Comparison of ENCODE assay signal across 28 cellular contexts in genomic region chr21:45448283-45448809, GRCh38.
"Had no signal": no experiment of that assay in that cellular context is flagged by ENCODE, and none has a peak within 500 bp of the region (broad histone marks: within the 10 kb centered on the region; RNA-seq: fewer than 3 reads in every experiment).

No MANE protein-coding gene starts in this region.

- H3K27me3 ChIP-seq: pancreas, sigmoid colon, suprapubic skin, tibial artery had no signal

- H3K27ac Mint-ChIP-seq: activated CD8-positive, alpha-beta T cell treated with anti-CD3 and anti-CD28 coated beads for 36 hours; activated T-helper 17 cell treated with anti-CD3 and anti-CD28 coated beads, Interleukin-2, amount 50 U/mL, for 72 hours; natural killer cell treated with Interleukin-12 subunit alpha and Interleukin-12 subunit beta and Interleukin-15 and Interleukin-18, amount 100 ng/mL, for 72 hours had no signal

- H3K4me1 Mint-ChIP-seq: central memory CD8-positive, alpha-beta T cell had no signal

- H3K9me3 Mint-ChIP-seq: activated T-cell treated with anti-CD3 and anti-CD28 coated beads, Interleukin-2, amount 50 U/mL, for 4 hours; activated T-helper 17 cell treated with anti-CD3 and anti-CD28 coated beads, Interleukin-2, amount 50 U/mL, for 72 hours; central memory CD8-positive, alpha-beta T cell had no signal

- ATAC-seq: activated CD8-positive, alpha-beta T cell treated with anti-CD3 and anti-CD28 coated beads for 36 hours; activated T-cell treated with anti-CD3 and anti-CD28 coated beads, Interleukin-2, amount 50 U/mL, for 4 hours; activated T-helper 17 cell treated with anti-CD3 and anti-CD28 coated beads, Interleukin-2, amount 50 U/mL, for 72 hours; natural killer cell treated with Interleukin-12 subunit alpha and Interleukin-12 subunit beta and Interleukin-15 and Interleukin-18, amount 100 ng/mL, for 72 hours; pancreas had no signal

- DNase-seq: activated CD4-positive, alpha-beta T cell treated with anti-CD3 and anti-CD28 coated beads for 1 hour; activated CD4-positive, alpha-beta T cell treated with anti-CD3 and anti-CD28 coated beads, Interleukin-2, amount 50 U/mL, for 1 hour; activated CD8-positive, alpha-beta T cell treated with anti-CD3 and anti-CD28 coated beads for 36 hours; activated gamma-delta T cell treated with Interleukin-2 at 50 U/mL for 16 hours; activated naive CD4-positive, alpha-beta T cell treated with anti-CD3 and anti-CD28 coated beads, Interleukin-2, amount 50 U/mL, for 16 hours; activated T-cell treated with anti-CD3 and anti-CD28 coated beads, Interleukin-2, amount 50 U/mL, for 4 hours; amniotic stem cell; effector CD8-positive, alpha-beta T cell; left ventricle myocardium inferior; retina; sigmoid colon; small intestine; stimulated activated CD4-positive, alpha-beta T cell treated with anti-CD3 and anti-CD28 coated beads, Interleukin-1b, Interleukin-23, amount 100 ng/mL, for 48 hours; stimulated activated naive CD4-positive, alpha-beta T cell; SW 1271; T-helper 2 cell; tibial artery had no signal

- H3K27ac ChIP-seq: epithelial cell of prostate, left ventricle myocardium inferior, pancreas, sigmoid colon, suprapubic skin, tibial artery had no signal

- FAIRE-seq: colon, endometrium, frontal cortex, islet of Langerhans, pancreas, small intestine had no signal

- H3K4me3 Mint-ChIP-seq: activated CD8-positive, alpha-beta T cell treated with anti-CD3 and anti-CD28 coated beads for 36 hours; activated T-cell treated with anti-CD3 and anti-CD28 coated beads, Interleukin-2, amount 50 U/mL, for 4 hours; activated T-helper 17 cell treated with anti-CD3 and anti-CD28 coated beads, Interleukin-2, amount 50 U/mL, for 72 hours; central memory CD8-positive, alpha-beta T cell; natural killer cell treated with Interleukin-12 subunit alpha and Interleukin-12 subunit beta and Interleukin-15 and Interleukin-18, amount 100 ng/mL, for 72 hours had no signal

- H3K36me3 ChIP-seq: pancreas, prostate gland, sigmoid colon, suprapubic skin had no signal

- H3K4me1 ChIP-seq: pancreas, prostate gland, sigmoid colon had no signal

- H3K4me3 ChIP-seq: left ventricle myocardium inferior, pancreas, prostate gland, sigmoid colon, suprapubic skin, tibial artery had no signal

- H3K9me3 ChIP-seq: pancreas, prostate gland, sigmoid colon, suprapubic skin had no signal

- H3K36me3 Mint-ChIP-seq: natural killer cell treated with Interleukin-12 subunit alpha and Interleukin-12 subunit beta and Interleukin-15 and Interleukin-18, amount 100 ng/mL, for 72 hours had no signal
